Comparison of ENCODE assay signal across 10 cellular contexts in the genomic region with DNA sequence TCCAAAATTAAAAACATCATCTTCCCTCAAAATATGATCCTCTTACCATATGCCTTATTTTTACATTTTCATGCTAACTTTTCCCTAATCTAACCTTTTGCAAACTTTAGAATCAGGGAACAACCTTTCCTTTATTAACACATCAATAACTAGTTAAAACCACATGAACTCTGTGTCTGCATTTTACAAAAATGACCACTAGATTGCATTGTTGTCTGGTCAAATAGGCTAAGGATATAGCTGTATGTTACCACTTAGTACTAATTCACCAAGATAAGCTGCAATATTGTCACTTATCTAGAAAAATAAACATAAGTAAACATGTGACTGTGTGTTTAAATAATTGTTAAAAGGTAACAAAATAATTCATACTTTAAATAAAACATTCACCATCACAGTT.
DNase-seq lines count a peak whose midpoint lies in the region; ATAC-seq, FAIRE-seq and TF ChIP-seq lines count a peak whose summit lies in the region.
"Had no signal": no experiment of that assay in that cellular context is flagged by ENCODE, and none has a peak within 500 bp of the region (broad histone marks: within the 10 kb centered on the region; RNA-seq: fewer than 3 reads in every experiment).

No MANE protein-coding gene starts in this region.

- H3K9me3 ChIP-seq in OCI-LY7 (ENCODE audit: low read length) (peaks cover 8% of the 10 kb centered on the region; the same call in 1 of the 2 replicates), smooth muscle cell (replicated peaks; ENCODE audit: low read depth) (peaks cover 6% of the 10 kb centered on the region)

- TF ChIP-seq CTCF in OCI-LY7 (conservative IDR thresholded peaks at IDR 0.05; ENCODE audit: low read length) (peak; percentile 73), fibroblast of pulmonary artery (IDR thresholded peaks at IDR 0.05; ENCODE audit: low read length, missing control alignments) (peak; percentile 37), smooth muscle cell (IDR thresholded peaks at IDR 0.05; ENCODE audit: borderline replicate concordance, insufficient read depth, poor library complexity, severe bottlenecking) (no peak)

- POLR2A ChIA-PET in OCI-LY7 (lab: Charles Lee), result interaction anchor here (0.7 to 3.1 kb wide), 8 partner anchors 12 to 482 kb away, joined by 3 to 16 read pairs (median 3); no protein-coding TSS in a partner anchor

- H4K20me1 ChIP-seq in OCI-LY7 (ENCODE audit: insufficient read depth, low read length) (no peaks in the 10 kb centered on the region), smooth muscle cell (ENCODE audit: low read depth) (peaks cover 29% of the 10 kb centered on the region)

- no peak overlapping the region for H3K27ac ChIP-seq in OCI-LY7 (ENCODE audit: low read depth, low read length, poor library complexity, severe bottlenecking)
- H3K27ac ChIP-seq in smooth muscle cell (ENCODE audit: low read depth), result no peak overlapping the region
- H3K27ac ChIP-seq: thoracic aorta had no signal

- in situ Hi-C loops in ACHN (cut with HindIII; ENCODE audit: low pct_ligation_motif_present, low pct_unique_long_range_greater_than_20kb, low sequenced_read_pairs), result no loop called here

- H3K4me1 ChIP-seq in OCI-LY7 (ENCODE audit: insufficient read depth, low read length, poor library complexity, severe bottlenecking) (peaks cover 8% of the 10 kb centered on the region), smooth muscle cell (ENCODE audit: low read depth) (no peaks in the 10 kb centered on the region)

- H2AFZ ChIP-seq in OCI-LY7 (ENCODE audit: low read length) (no peak overlapping the region), smooth muscle cell (ENCODE audit: low read depth) (no peak overlapping the region)

- peaks cover 21% of the 10 kb centered on the region; the same call in 1 of the 2 replicates for H3K36me3 ChIP-seq in OCI-LY7 (ENCODE audit: insufficient read depth, low read length)
- H3K36me3 ChIP-seq in smooth muscle cell (ENCODE audit: low read depth), result no peaks in the 10 kb centered on the region
- H3K36me3 ChIP-seq: thoracic aorta had no signal

- H3K9me2 ChIP-seq in OCI-LY7 (ENCODE audit: insufficient read depth, low read length), result no peaks in the 10 kb centered on the region

- CTCF ChIA-PET in OCI-LY7 (lab: Charles Lee; ENCODE audit: unreplicated experiment), result interaction anchor here (1.1 kb wide), 1 partner anchor 66 kb away, joined by 3 read pairs; no protein-coding TSS in a partner anchor

- H3K4me2 ChIP-seq in OCI-LY7 (ENCODE audit: low read length) (no peak overlapping the region), smooth muscle cell (no peak overlapping the region)

- H3K9ac ChIP-seq in smooth muscle cell (ENCODE audit: low read depth), result no peak overlapping the region

- H3K4me3 ChIP-seq in OCI-LY7 (ENCODE audit: low read depth, low read length, poor library complexity, severe bottlenecking) (no peak overlapping the region), fibroblast of pulmonary artery (replicated peaks; ENCODE audit: low read depth, low read length) (no peak overlapping the region), smooth muscle cell (no peak overlapping the region)
- H3K4me3 ChIP-seq: thoracic aorta had no signal

- no peaks in the 10 kb centered on the region for H3K27me3 ChIP-seq in smooth muscle cell (ENCODE audit: low read depth)

- no TSS peak for BruUV-seq in OCI-LY7 (replicated peaks; lab: Mats Ljungman, UMichigan)

- ATAC-seq in GM18519 (IDR thresholded peaks at IDR 0.05; ENCODE audit: low FRiP score, unreplicated experiment) (peak; percentile 64), GM19023 (IDR thresholded peaks at IDR 0.05; ENCODE audit: unreplicated experiment) (no peak)

- H3K79me2 ChIP-seq in OCI-LY7 (ENCODE audit: insufficient read depth, low read depth, low read length) (0 out of 2 replicates have a peak, but pooled peaks cover 4% of the 10 kb centered on the region), smooth muscle cell (ENCODE audit: low read depth) (peaks cover 16% of the 10 kb centered on the region)

- no peak for FAIRE-seq in GM19239 (lab: Jason Lieb, UNC)

- DNase-seq in ACHN, result peak; percentile 46
- peak; percentile 19 for DNase-seq in OCI-LY7 (ENCODE audit: low spot score)
- DNase-seq in fibroblast of pulmonary artery (ENCODE audit: low read depth), result peak; percentile 49
- DNase-seq in GM19239 (ENCODE audit: insufficient read length, low spot score), result no peak
- no peak for DNase-seq in smooth muscle cell (lab: John Stamatoyannopoulos, UW; ENCODE audit: unreplicated experiment)
- no peak for DNase-seq in amniotic stem cell (lab: John Stamatoyannopoulos, UW)
- DNase-seq: head of caudate nucleus had no signal

- no peaks in the 10 kb centered on the region for H3F3A ChIP-seq in smooth muscle cell (ENCODE audit: low read depth)

- intact Hi-C loops in OCI-LY7 (cut with micrococcal nuclease; ENCODE audit: unreplicated experiment), result loop anchor here (5.0 kb wide), 2 partner anchors 174 to 229 kb away; no protein-coding TSS in a partner anchor

Comparison
In these comparisons a context has a peak if more than half of its experiments do, and no peak if none do; other contexts are left out.
1. DNase-seq: peak in ACHN (single experiment), OCI-LY7 (single experiment) and fibroblast of pulmonary artery (single experiment); none in GM19239 (single experiment), smooth muscle cell (single experiment) and amniotic stem cell (single experiment).